8 cellular contexts compared by ENCODE assay signal in the genomic region with DNA sequence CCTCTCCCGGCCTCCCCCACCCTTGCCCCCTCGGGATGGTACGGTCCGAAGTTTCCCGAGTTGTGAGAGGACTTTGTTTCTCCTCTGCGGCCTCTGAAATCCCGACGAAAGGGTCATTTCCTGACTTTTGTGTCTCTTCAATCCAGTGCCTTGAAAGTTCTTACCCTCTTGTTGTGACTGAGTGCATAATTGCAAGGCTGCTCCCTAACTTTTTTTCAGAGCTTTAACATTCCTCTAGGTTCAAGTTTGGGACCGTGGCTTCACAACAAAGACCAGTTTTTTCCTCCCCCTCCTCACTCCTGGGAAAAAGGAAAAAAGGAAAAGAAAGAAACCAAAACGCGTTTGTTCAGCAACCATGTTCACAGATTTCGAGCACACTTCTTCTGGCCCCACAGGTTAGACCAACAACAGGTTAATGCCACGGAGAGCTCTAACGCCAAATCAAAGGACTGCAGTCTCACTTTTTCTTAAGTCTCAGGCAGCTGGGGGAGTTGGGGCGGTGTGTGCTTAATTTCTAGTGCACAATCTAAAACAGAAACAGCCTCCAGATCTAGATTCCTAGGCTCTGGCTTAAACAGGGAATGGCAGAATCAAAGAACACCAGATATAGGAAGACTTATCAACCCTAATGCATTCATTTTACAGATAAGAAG.
DNase-seq lines count a peak whose midpoint lies in the region; ATAC-seq, FAIRE-seq and TF ChIP-seq lines count a peak whose summit lies in the region.

No MANE protein-coding gene starts in this region.

- H3K4me1 ChIP-seq in upper lobe of right lung = peaks cover 29% of the 10 kb centered on the region

- H3K4me3 Mint-ChIP-seq in activated T-cell treated with anti-CD3 and anti-CD28 coated beads, Interleukin-2, amount 50 U/mL, for 4 hours = peak overlapping the region; percentile 11

- no peak for DNase-seq in activated T-cell treated with anti-CD3 and anti-CD28 coated beads, Interleukin-2, amount 50 U/mL, for 4 hours
- no peak for DNase-seq in activated T-cell treated with anti-CD3 and anti-CD28 coated beads, Interleukin-2, amount 50 U/mL, for 48 hours
- DNase-seq in bronchial epithelial cell (ENCODE audit: low read depth) (peak; percentile 18), lower leg skin (ENCODE audit: low spot score in 2 of 2) (peak; percentile 30 to 86), upper lobe of right lung (no peak), NCI-H1417 (lab: John Stamatoyannopoulos, UW) (no peak), NCI-H1694 treated with DMSO at 0.1 percent for 48 hours (lab: John Stamatoyannopoulos, UW) (no peak)

- H3K4me1 Mint-ChIP-seq in activated T-cell treated with anti-CD3 and anti-CD28 coated beads, Interleukin-2, amount 50 U/mL, for 4 hours (ENCODE audit: low read depth) = peaks cover 24% of the 10 kb centered on the region

- H3K36me3 ChIP-seq in bronchial epithelial cell (ENCODE audit: control insufficient read depth, insufficient read depth, low read length) = no peaks in the 10 kb centered on the region
- H3K36me3 ChIP-seq in upper lobe of right lung = no peaks in the 10 kb centered on the region

- TF ChIP-seq CTCF in bronchial epithelial cell (IDR thresholded peaks at IDR 0.05; ENCODE audit: insufficient read depth, low read length, severe bottlenecking) (no peak), lower leg skin (IDR thresholded peaks at IDR 0.05) (no peak), upper lobe of right lung (IDR thresholded peaks at IDR 0.05) (no peak)

- no peaks in the 10 kb centered on the region for H3K36me3 Mint-ChIP-seq in activated T-cell treated with anti-CD3 and anti-CD28 coated beads, Interleukin-2, amount 50 U/mL, for 4 hours (ENCODE audit: insufficient read depth)

- FAIRE-seq in bronchial epithelial cell (lab: Jason Lieb, UNC) = no peak

- peak overlapping the region; percentile 42 for H3K4me3 ChIP-seq in bronchial epithelial cell (ENCODE audit: low read depth, low read length)
- peak overlapping the region; percentile 46 for H3K4me3 ChIP-seq in lower leg skin (ENCODE audit: low read depth, poor library complexity, severe bottlenecking)
- peak overlapping the region; percentile 64 for H3K4me3 ChIP-seq in upper lobe of right lung

- TF ChIP-seq POLR2A in lower leg skin (IDR thresholded peaks at IDR 0.05) = no peak

- H3K27me3 Mint-ChIP-seq in activated T-cell treated with anti-CD3 and anti-CD28 coated beads, Interleukin-2, amount 50 U/mL, for 4 hours (ENCODE audit: low read depth) = peaks cover 47% of the 10 kb centered on the region

- 5 to 13% methylated on average over 15 of the region's 15 CpGs for WGBS in lower leg skin, 2 donors

- intact Hi-C loops in lower leg skin (cut with DNase I; ENCODE audit: low total_unique reads) (no loop called here), upper lobe of right lung (cut with DNase I) (no loop called here)

- no peaks in the 10 kb centered on the region for H3K9me3 ChIP-seq in upper lobe of right lung

- H3K27ac ChIP-seq in upper lobe of right lung = peak overlapping the region; percentile 94

- H3K27me3 ChIP-seq in bronchial epithelial cell (ENCODE audit: control insufficient read depth, insufficient read depth, low read length) (no peaks in the 10 kb centered on the region), upper lobe of right lung (no peaks in the 10 kb centered on the region)

- no peaks in the 10 kb centered on the region for H3K9me3 Mint-ChIP-seq in activated T-cell treated with anti-CD3 and anti-CD28 coated beads, Interleukin-2, amount 50 U/mL, for 4 hours

- ATAC-seq in activated T-cell treated with anti-CD3 and anti-CD28 coated beads, Interleukin-2, amount 50 U/mL, for 4 hours = no peak
- peak; percentile 19 for ATAC-seq in upper lobe of right lung
- no peak for ATAC-seq in HG03521 (IDR thresholded peaks at IDR 0.05; ENCODE audit: unreplicated experiment)

Comparison
In these comparisons a context has a peak if more than half of its experiments do, and no peak if none do; other contexts are left out.
1. DNase-seq: peak in bronchial epithelial cell (single experiment) and lower leg skin (2 of 2); none in activated T-cell treated with anti-CD3 and anti-CD28 coated beads, Interleukin-2, amount 50 U/mL, for 4 hours (single experiment), activated T-cell treated with anti-CD3 and anti-CD28 coated beads, Interleukin-2, amount 50 U/mL, for 48 hours (0 of 2), upper lobe of right lung (single experiment), NCI-H1417 (0 of 3) and NCI-H1694 treated with DMSO at 0.1 percent for 48 hours (single experiment).
2. Peak in every context shown above with its lines, with median percentiles within 50 percentile points of each other: H3K4me3 ChIP-seq.